1 cellular context compared by ENCODE assay signal in the genomic region with DNA sequence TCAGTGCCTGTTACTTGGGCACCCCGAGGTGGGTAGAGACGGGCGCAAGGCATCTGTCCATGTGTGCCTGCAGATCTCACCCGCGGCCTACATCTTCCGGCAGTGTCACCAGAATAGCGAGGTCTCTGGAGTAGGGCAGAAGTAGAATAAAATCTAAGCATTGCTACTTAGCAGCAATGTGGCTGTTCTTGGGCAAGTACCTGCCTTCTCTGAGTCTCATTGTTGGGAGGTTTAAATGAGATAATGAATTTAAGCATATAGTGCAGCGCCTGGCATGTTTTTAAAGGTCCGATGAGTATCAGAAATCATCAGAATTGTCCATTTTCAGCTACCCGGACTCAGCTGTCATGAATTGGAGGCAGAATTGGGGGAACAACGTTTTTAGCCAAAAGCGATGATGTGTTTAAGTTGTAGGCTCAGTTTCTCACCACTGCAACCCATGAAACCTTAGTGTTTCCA.
TF ChIP-seq lines count a peak whose summit lies in the region.

No MANE protein-coding gene starts in this region.

TF ChIP-seq in GM23338, 12 proteins besides CTCF, POLR2A, EP300 and RAD21 (continued from another document):
- TF ChIP-seq, protein P1, sequence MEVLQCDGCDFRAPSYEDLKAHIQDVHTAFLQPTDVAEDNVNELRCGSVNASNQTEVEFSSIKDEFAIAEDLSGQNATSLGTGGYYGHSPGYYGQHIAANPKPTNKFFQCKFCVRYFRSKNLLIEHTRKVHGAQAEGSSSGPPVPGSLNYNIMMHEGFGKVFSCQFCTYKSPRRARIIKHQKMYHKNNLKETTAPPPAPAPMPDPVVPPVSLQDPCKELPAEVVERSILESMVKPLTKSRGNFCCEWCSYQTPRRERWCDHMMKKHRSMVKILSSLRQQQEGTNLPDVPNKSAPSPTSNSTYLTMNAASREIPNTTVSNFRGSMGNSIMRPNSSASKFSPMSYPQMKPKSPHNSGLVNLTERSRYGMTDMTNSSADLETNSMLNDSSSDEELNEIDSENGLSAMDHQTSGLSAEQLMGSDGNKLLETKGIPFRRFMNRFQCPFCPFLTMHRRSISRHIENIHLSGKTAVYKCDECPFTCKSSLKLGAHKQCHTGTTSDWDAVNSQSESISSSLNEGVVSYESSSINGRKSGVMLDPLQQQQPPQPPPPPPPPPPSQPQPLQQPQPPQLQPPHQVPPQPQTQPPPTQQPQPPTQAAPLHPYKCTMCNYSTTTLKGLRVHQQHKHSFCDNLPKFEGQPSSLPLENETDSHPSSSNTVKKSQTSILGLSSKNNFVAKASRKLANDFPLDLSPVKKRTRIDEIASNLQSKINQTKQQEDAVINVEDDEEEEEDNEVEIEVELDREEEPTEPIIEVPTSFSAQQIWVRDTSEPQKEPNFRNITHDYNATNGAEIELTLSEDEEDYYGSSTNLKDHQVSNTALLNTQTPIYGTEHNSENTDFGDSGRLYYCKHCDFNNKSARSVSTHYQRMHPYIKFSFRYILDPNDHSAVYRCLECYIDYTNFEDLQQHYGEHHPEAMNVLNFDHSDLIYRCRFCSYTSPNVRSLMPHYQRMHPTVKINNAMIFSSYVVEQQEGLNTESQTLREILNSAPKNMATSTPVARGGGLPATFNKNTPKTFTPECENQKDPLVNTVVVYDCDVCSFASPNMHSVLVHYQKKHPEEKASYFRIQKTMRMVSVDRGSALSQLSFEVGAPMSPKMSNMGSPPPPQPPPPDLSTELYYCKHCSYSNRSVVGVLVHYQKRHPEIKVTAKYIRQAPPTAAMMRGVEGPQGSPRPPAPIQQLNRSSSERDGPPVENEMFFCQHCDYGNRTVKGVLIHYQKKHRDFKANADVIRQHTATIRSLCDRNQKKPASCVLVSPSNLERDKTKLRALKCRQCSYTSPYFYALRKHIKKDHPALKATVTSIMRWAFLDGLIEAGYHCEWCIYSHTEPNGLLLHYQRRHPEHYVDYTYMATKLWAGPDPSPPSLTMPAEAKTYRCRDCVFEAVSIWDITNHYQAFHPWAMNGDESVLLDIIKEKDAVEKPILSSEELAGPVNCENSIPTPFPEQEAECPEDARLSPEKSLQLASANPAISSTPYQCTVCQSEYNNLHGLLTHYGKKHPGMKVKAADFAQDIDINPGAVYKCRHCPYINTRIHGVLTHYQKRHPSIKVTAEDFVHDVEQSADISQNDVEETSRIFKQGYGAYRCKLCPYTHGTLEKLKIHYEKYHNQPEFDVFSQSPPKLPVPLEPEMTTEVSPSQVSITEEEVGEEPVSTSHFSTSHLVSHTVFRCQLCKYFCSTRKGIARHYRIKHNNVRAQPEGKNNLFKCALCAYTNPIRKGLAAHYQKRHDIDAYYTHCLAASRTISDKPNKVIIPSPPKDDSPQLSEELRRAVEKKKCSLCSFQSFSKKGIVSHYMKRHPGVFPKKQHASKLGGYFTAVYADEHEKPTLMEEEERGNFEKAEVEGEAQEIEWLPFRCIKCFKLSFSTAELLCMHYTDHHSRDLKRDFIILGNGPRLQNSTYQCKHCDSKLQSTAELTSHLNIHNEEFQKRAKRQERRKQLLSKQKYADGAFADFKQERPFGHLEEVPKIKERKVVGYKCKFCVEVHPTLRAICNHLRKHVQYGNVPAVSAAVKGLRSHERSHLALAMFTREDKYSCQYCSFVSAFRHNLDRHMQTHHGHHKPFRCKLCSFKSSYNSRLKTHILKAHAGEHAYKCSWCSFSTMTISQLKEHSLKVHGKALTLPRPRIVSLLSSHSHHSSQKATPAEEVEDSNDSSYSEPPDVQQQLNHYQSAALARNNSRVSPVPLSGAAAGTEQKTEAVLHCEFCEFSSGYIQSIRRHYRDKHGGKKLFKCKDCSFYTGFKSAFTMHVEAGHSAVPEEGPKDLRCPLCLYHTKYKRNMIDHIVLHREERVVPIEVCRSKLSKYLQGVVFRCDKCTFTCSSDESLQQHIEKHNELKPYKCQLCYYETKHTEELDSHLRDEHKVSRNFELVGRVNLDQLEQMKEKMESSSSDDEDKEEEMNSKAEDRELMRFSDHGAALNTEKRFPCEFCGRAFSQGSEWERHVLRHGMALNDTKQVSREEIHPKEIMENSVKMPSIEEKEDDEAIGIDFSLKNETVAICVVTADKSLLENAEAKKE (CRISPR knock-in tag; IDR thresholded peaks at IDR 0.05) = no peak
- TF ChIP-seq, protein P2, sequence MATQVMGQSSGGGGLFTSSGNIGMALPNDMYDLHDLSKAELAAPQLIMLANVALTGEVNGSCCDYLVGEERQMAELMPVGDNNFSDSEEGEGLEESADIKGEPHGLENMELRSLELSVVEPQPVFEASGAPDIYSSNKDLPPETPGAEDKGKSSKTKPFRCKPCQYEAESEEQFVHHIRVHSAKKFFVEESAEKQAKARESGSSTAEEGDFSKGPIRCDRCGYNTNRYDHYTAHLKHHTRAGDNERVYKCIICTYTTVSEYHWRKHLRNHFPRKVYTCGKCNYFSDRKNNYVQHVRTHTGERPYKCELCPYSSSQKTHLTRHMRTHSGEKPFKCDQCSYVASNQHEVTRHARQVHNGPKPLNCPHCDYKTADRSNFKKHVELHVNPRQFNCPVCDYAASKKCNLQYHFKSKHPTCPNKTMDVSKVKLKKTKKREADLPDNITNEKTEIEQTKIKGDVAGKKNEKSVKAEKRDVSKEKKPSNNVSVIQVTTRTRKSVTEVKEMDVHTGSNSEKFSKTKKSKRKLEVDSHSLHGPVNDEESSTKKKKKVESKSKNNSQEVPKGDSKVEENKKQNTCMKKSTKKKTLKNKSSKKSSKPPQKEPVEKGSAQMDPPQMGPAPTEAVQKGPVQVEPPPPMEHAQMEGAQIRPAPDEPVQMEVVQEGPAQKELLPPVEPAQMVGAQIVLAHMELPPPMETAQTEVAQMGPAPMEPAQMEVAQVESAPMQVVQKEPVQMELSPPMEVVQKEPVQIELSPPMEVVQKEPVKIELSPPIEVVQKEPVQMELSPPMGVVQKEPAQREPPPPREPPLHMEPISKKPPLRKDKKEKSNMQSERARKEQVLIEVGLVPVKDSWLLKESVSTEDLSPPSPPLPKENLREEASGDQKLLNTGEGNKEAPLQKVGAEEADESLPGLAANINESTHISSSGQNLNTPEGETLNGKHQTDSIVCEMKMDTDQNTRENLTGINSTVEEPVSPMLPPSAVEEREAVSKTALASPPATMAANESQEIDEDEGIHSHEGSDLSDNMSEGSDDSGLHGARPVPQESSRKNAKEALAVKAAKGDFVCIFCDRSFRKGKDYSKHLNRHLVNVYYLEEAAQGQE (IDR thresholded peaks at IDR 0.05; ENCODE audit: unreplicated experiment) = no peak
- TF ChIP-seq EZH2phosphoT487 (IDR thresholded peaks at IDR 0.05; ENCODE audit: unreplicated experiment) = no peak
- no peak for TF ChIP-seq POLR2AphosphoS5 (IDR thresholded peaks at IDR 0.05; ENCODE audit: low read depth)
- no peak for TF ChIP-seq CREB1 (CRISPR knock-in tag; IDR thresholded peaks at IDR 0.05; ENCODE audit: low read depth)
- TF ChIP-seq EZH2 (IDR thresholded peaks at IDR 0.05; ENCODE audit: low read depth, unreplicated experiment) = no peak
- TF ChIP-seq, protein P3, sequence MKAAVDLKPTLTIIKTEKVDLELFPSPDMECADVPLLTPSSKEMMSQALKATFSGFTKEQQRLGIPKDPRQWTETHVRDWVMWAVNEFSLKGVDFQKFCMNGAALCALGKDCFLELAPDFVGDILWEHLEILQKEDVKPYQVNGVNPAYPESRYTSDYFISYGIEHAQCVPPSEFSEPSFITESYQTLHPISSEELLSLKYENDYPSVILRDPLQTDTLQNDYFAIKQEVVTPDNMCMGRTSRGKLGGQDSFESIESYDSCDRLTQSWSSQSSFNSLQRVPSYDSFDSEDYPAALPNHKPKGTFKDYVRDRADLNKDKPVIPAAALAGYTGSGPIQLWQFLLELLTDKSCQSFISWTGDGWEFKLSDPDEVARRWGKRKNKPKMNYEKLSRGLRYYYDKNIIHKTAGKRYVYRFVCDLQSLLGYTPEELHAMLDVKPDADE (IDR thresholded peaks at IDR 0.05) = no peak
- no peak for TF ChIP-seq STAT1 (IDR thresholded peaks at IDR 0.05; ENCODE audit: unreplicated experiment)
- TF ChIP-seq ZNF114 (CRISPR knock-in tag; IDR thresholded peaks at IDR 0.05) = no peak
- no peak for TF ChIP-seq JUNB (IDR thresholded peaks at IDR 0.05; ENCODE audit: unreplicated experiment)
- no peak for TF ChIP-seq ZNF331 (CRISPR knock-in tag; IDR thresholded peaks at IDR 0.05; ENCODE audit: low read depth)
